Comparison of ENCODE assay signal across 17 cellular contexts in genomic region chrX:18793601-18794089, GRCh38.
DNase-seq lines count a peak whose midpoint lies in the region; ATAC-seq, FAIRE-seq and TF ChIP-seq lines count a peak whose summit lies in the region.
"Had no signal": no experiment of that assay in that cellular context is flagged by ENCODE, and none has a peak within 500 bp of the region (broad histone marks: within the 10 kb centered on the region; RNA-seq: fewer than 3 reads in every experiment).

No MANE protein-coding gene starts in this region.

- CTCF ChIA-PET in H1 (lab: Charles Lee; ENCODE audit: partially characterized antibody) = no interaction called here

- H3K4me2 ChIP-seq in H1 (ENCODE audit: insufficient read depth in 1 of 2, low read depth in 2 of 2, low read length in 2 of 2) (no peak overlapping the region), neuronal stem cell (ENCODE audit: insufficient read depth, low read length, poor library complexity, severe bottlenecking) (no peak overlapping the region)

- no peak overlapping the region for H2BK20ac ChIP-seq in H1 (ENCODE audit: low read length)

- POLR2A ChIA-PET in H1 (lab: Charles Lee; ENCODE audit: partially characterized antibody) = no interaction called here

- H2BK5ac ChIP-seq in H1 (ENCODE audit: low read depth, low read length) (no peak overlapping the region), neuronal stem cell (ENCODE audit: low read length) (no peak overlapping the region)

- H3K18ac ChIP-seq in H1 (ENCODE audit: extremely low read depth, low read length) = no peak overlapping the region
- H3K18ac ChIP-seq in neuronal stem cell (ENCODE audit: low read length) = no peak overlapping the region

- TF ChIP-seq EP300 in H1 (IDR thresholded peaks at IDR 0.05; ENCODE audit: borderline replicate concordance in 1 of 2, low read depth in 2 of 2, low read length in 2 of 2) = no peak

- no peak overlapping the region for H3K27ac ChIP-seq in H1 (ENCODE audit: low read depth, low read length)
- no peak overlapping the region for H3K27ac ChIP-seq in neuronal stem cell (replicated peaks; ENCODE audit: low read length)
- H3K27ac ChIP-seq: 22Rv1, cardiac muscle cell, esophagus squamous epithelium, thoracic aorta had no signal

- TF ChIP-seq CTCF in H1 (IDR thresholded peaks at IDR 0.05; ENCODE audit: control extremely low read depth in 1 of 3, insufficient read depth in 1 of 3, low read depth in 1 of 3, low read length in 3 of 3) = no peak

- H3K4me1 ChIP-seq in H1 (replicated peaks in 1 of 4; ENCODE audit: control insufficient read depth in 3 of 4, insufficient read depth in 4 of 4, low read length in 3 of 4) = peaks cover 0 to 3% (median 1%) of the 10 kb centered on the region in 4 experiments; a peak in 2 of 7 replicates
- H3K4me1 ChIP-seq in neuronal stem cell (ENCODE audit: control insufficient read depth in 2 of 2, insufficient read depth in 1 of 2, low read depth in 1 of 2, low read length in 2 of 2) = peaks cover 0 to 4% of the 10 kb centered on the region in 2 donors
- H3K4me1 ChIP-seq: esophagus squamous epithelium had no signal

- H3K4me3 ChIP-seq in H1 (ENCODE audit: extremely low read depth in 1 of 4, insufficient read depth in 2 of 4, low read depth in 3 of 4, low read length in 4 of 4) (no peak overlapping the region), neuronal stem cell (ENCODE audit: low read length in 2 of 2) (no peak overlapping the region)
- H3K4me3 ChIP-seq: cardiac muscle cell, esophagus squamous epithelium, thoracic aorta had no signal

- H3K56ac ChIP-seq in H1 (replicated peaks; ENCODE audit: insufficient read length, low read depth, low read length) = no peak overlapping the region

- DNase-seq in DMS 273 (lab: John Stamatoyannopoulos, UW; ENCODE audit: unreplicated experiment) (peak; percentile 18), DMS 273 treated with DMSO at 0.1 percent for 48 hours (lab: John Stamatoyannopoulos, UW) (no peak), NCI-H524 treated with DMSO at 0.1 percent for 48 hours (lab: John Stamatoyannopoulos, UW) (peak; percentile 95), H1 (ENCODE audit: low read depth in 1 of 2, low spot score in 2 of 2) (peak in 1 of 2 experiments; percentile 35), neuronal stem cell (ENCODE audit: low spot score) (no peak), kidney glomerular epithelial cell (lab: John Stamatoyannopoulos, UW) (no peak), COLO668 (lab: John Stamatoyannopoulos, UW; ENCODE audit: unreplicated experiment) (no peak)
- DNase-seq: activated gamma-delta T cell, Calu3, esophagus squamous epithelium, KG1, NCI-H526 had no signal

- H2AFZ ChIP-seq in H1 (ENCODE audit: low read length) = no peak overlapping the region
- peak overlapping the region; percentile 59 for H2AFZ ChIP-seq in neuronal stem cell (ENCODE audit: low read length)

- no peak overlapping the region for H3K4ac ChIP-seq in H1 (replicated peaks; ENCODE audit: insufficient read length, low read depth, low read length)
- no peak overlapping the region for H3K4ac ChIP-seq in neuronal stem cell (ENCODE audit: low read length)

- no peak overlapping the region for H3K23ac ChIP-seq in H1 (ENCODE audit: insufficient read length)
- no peak overlapping the region for H3K23ac ChIP-seq in neuronal stem cell (ENCODE audit: low read depth, low read length, poor library complexity)

- no peaks in the 10 kb centered on the region for H3K9me3 ChIP-seq in H1 (ENCODE audit: insufficient read depth in 2 of 2, low read depth in 1 of 2, low read length in 1 of 2)
- H3K9me3 ChIP-seq in neuronal stem cell (replicated peaks in 1 of 2; ENCODE audit: control insufficient read depth in 2 of 2, insufficient read depth in 1 of 2, low read depth in 1 of 2, low read length in 2 of 2) = no peaks in the 10 kb centered on the region
- H3K9me3 ChIP-seq: esophagus squamous epithelium, thoracic aorta had no signal

- H4K8ac ChIP-seq in H1 (ENCODE audit: extremely low read depth, insufficient read depth, low read length) (no peak overlapping the region), neuronal stem cell (ENCODE audit: low read depth, low read length) (no peak overlapping the region)

- no peak overlapping the region for H4K5ac ChIP-seq in H1 (ENCODE audit: insufficient read length, low read depth, low read length)

- peak; percentile 57 for FAIRE-seq in H1 (lab: Jason Lieb, UNC)

- no peaks in the 10 kb centered on the region for H3K23me2 ChIP-seq in H1 (ENCODE audit: low read depth, low read length)

- H4K20me1 ChIP-seq in H1 (replicated peaks in 1 of 2; ENCODE audit: control insufficient read depth in 1 of 2, insufficient read depth in 2 of 2, low read length in 2 of 2) = no peaks in the 10 kb centered on the region

- no peaks in the 10 kb centered on the region for H3K79me1 ChIP-seq in H1 (ENCODE audit: low read depth, low read length)
- no peaks in the 10 kb centered on the region for H3K79me1 ChIP-seq in neuronal stem cell (ENCODE audit: low read depth, low read length)

- WGBS in H1 (ENCODE audit: extremely low coverage in 1 of 2, insufficient coverage in 1 of 2, insufficient read length in 1 of 2, insufficient replicate concordance in 2 of 2, low coverage in 1 of 2, low lambda C conversion rate in 2 of 2, missing lambda C conversion rate in 1 of 2), 2 experiments = 53% methylated on average over 7 of the region's 7 CpGs; no CpG with 5 or more reads in 1 of the 2 experiments
- no CpG with 5 or more reads among the region's 7 CpGs for WGBS in neuronal stem cell (ENCODE audit: extremely low coverage in 2 of 2, insufficient read length in 2 of 2, insufficient replicate concordance in 1 of 2), 2 donors

- no peak overlapping the region for H2BK15ac ChIP-seq in H1 (ENCODE audit: low read length)
- no peak overlapping the region for H2BK15ac ChIP-seq in neuronal stem cell (ENCODE audit: low read length)

- H3K14ac ChIP-seq in H1 (ENCODE audit: insufficient read length) (no peak overlapping the region), neuronal stem cell (ENCODE audit: low read length) (no peak overlapping the region)

- H3K9ac ChIP-seq in H1 (replicated peaks in 1 of 4; ENCODE audit: extremely low read depth in 1 of 4, low read depth in 3 of 4, low read length in 3 of 4) (no peak overlapping the region), neuronal stem cell (ENCODE audit: low read depth, low read length, poor library complexity) (no peak overlapping the region)

- H4K91ac ChIP-seq in H1 (replicated peaks; ENCODE audit: insufficient read length, low read length) = no peak overlapping the region
- no peak overlapping the region for H4K91ac ChIP-seq in neuronal stem cell (ENCODE audit: low read depth, low read length, poor library complexity)

- ATAC-seq in GM21576 (IDR thresholded peaks at IDR 0.05; ENCODE audit: unreplicated experiment) = no peak
- ATAC-seq: sciatic nerve had no signal

- H3K27me3 ChIP-seq in H1 (replicated peaks in 1 of 4; ENCODE audit: control insufficient read depth in 3 of 4, extremely low read depth in 1 of 4, insufficient read depth in 3 of 4, low read length in 3 of 4) (no peaks in the 10 kb centered on the region), neuronal stem cell (ENCODE audit: control insufficient read depth in 3 of 3, insufficient read depth in 3 of 3, low read depth in 1 of 3, low read length in 3 of 3) (no peaks in the 10 kb centered on the region)
- H3K27me3 ChIP-seq: cardiac muscle cell, esophagus squamous epithelium had no signal

- no peak for TF ChIP-seq POLR2A in H1 (IDR thresholded peaks at IDR 0.05; ENCODE audit: control extremely low read depth in 1 of 2, low read depth in 2 of 2, low read length in 2 of 2)

- no peak for TF ChIP-seq RAD21 in H1 (IDR thresholded peaks at IDR 0.05 in 1 of 2, conservative IDR thresholded peaks at IDR 0.05 in 1 of 2; ENCODE audit: low read depth in 2 of 2, low read length in 2 of 2)

- H2BK120ac ChIP-seq in H1 (replicated peaks; ENCODE audit: low read depth, low read length) = no peak overlapping the region
- H2BK120ac ChIP-seq in neuronal stem cell (ENCODE audit: low read depth, low read length) = no peak overlapping the region

- H2AK5ac ChIP-seq in H1 (ENCODE audit: low read depth, low read length) (no peak overlapping the region), neuronal stem cell (ENCODE audit: low read depth, low read length) (no peak overlapping the region)

- H2BK12ac ChIP-seq in H1 (ENCODE audit: low read depth, low read length) (no peak overlapping the region), neuronal stem cell (ENCODE audit: low read length) (no peak overlapping the region)

- no peaks in the 10 kb centered on the region for H3K79me2 ChIP-seq in H1 (ENCODE audit: control insufficient read depth in 1 of 2, insufficient read depth in 2 of 2, low read length in 2 of 2)

- H3K36me3 ChIP-seq in H1 (ENCODE audit: control insufficient read depth in 2 of 4, insufficient read depth in 4 of 4, low read length in 3 of 4) (no peaks in the 10 kb centered on the region), neuronal stem cell (replicated peaks in 1 of 2; ENCODE audit: control insufficient read depth in 2 of 2, insufficient read depth in 2 of 2, low read length in 2 of 2) (no peaks in the 10 kb centered on the region)
- H3K36me3 ChIP-seq: cardiac muscle cell, esophagus squamous epithelium, thoracic aorta had no signal

TF ChIP-seq in H1, 55 proteins besides CTCF, POLR2A, EP300 and RAD21 (continues in another document):
- TF ChIP-seq POU5F1 (IDR thresholded peaks at IDR 0.05; ENCODE audit: low read depth, low read length) (no peak), BACH1 (IDR thresholded peaks at IDR 0.05; ENCODE audit: low read length) (no peak), CEBPB (IDR thresholded peaks at IDR 0.05; ENCODE audit: low read depth, low read length) (no peak), GABPA (IDR thresholded peaks at IDR 0.05; ENCODE audit: borderline replicate concordance, insufficient read depth, low read length) (no peak), FOSL1 (IDR thresholded peaks at IDR 0.05; ENCODE audit: insufficient read depth, low read depth, low read length) (no peak), BRCA1 (IDR thresholded peaks at IDR 0.05; ENCODE audit: low read depth, low read length) (no peak), RBBP5 (IDR thresholded peaks at IDR 0.05; ENCODE audit: borderline replicate concordance, low read depth, low read length) (no peak), RNF2 (IDR thresholded peaks at IDR 0.05; ENCODE audit: borderline replicate concordance, low read depth, low read length, missing control alignments, poor library complexity, severe bottlenecking) (no peak), SUZ12 (IDR thresholded peaks at IDR 0.05; ENCODE audit: low read length) (no peak), KDM5A (IDR thresholded peaks at IDR 0.05; ENCODE audit: low read length) (no peak), CHD2 (IDR thresholded peaks at IDR 0.05; ENCODE audit: low read length) (no peak), RFX5 (IDR thresholded peaks at IDR 0.05; ENCODE audit: borderline replicate concordance, low read depth, low read length) (no peak), EZH2 (IDR thresholded peaks at IDR 0.05; ENCODE audit: low read depth, low read length, severe bottlenecking) (no peak), BCL11A (IDR thresholded peaks at IDR 0.05; ENCODE audit: low read depth in 2 of 2, low read length in 2 of 2) (no peak), MAX (IDR thresholded peaks at IDR 0.05) (no peak)

Comparison
In these comparisons a context has a peak if more than half of its experiments do, and no peak if none do; other contexts are left out.
1. DNase-seq: peak in DMS 273 (single experiment) and NCI-H524 treated with DMSO at 0.1 percent for 48 hours (single experiment); none in DMS 273 treated with DMSO at 0.1 percent for 48 hours (single experiment), neuronal stem cell (single experiment), kidney glomerular epithelial cell (single experiment) and COLO668 (single experiment).